21 cellular contexts compared by ENCODE assay signal in genomic region chr7:108007280-108007679, GRCh38. TPM values are rescaled to one million over a fixed set of nuclear protein-coding genes. Genes with fewer than 3 reads are reported as not detected.
DNase-seq lines count a peak whose midpoint lies in the region; ATAC-seq and TF ChIP-seq lines count a peak whose summit lies in the region.
"Had no signal": no experiment of that assay in that cellular context is flagged by ENCODE, and none has a peak within 500 bp of the region (broad histone marks: within the 10 kb centered on the region; RNA-seq: fewer than 3 reads in every experiment).

No MANE protein-coding gene starts in this region.

- no peak for ATAC-seq in GM19463 (IDR thresholded peaks at IDR 0.05; ENCODE audit: unreplicated experiment)
- no peak for ATAC-seq in activated T-helper 17 cell treated with anti-CD3 and anti-CD28 coated beads, Interleukin-2, amount 50 U/mL, for 72 hours (replicated peaks)

- H3K4me1 ChIP-seq in Caco-2 (peaks cover 68% of the 10 kb centered on the region), hepatocyte (ENCODE audit: insufficient read depth) (peaks cover 51% of the 10 kb centered on the region), parathyroid adenoma (peaks cover 11% of the 10 kb centered on the region)

- POLR2A ChIA-PET in Caco-2 (lab: Charles Lee), result no interaction called here

- H2AFZ ChIP-seq in hepatocyte (no peak overlapping the region), parathyroid adenoma (peak overlapping the region; percentile 56)

- no peaks in the 10 kb centered on the region for H4K20me1 ChIP-seq in hepatocyte (ENCODE audit: insufficient read depth, poor library complexity, severe bottlenecking)

- WGBS in hepatocyte (ENCODE audit: low lambda C conversion rate, missing lambda C conversion rate), result 26% methylated on average over 3 of the region's 3 CpGs

- peak overlapping the region; percentile 48 for H3K4me2 ChIP-seq in hepatocyte
- no peak overlapping the region for H3K4me2 ChIP-seq in parathyroid adenoma (ENCODE audit: low read length)
- H3K4me2 ChIP-seq: KMS-11 had no signal

- peaks cover 19% of the 10 kb centered on the region for H3K36me3 Mint-ChIP-seq in Caco-2 (ENCODE audit: insufficient read depth, unreplicated experiment)
- no peaks in the 10 kb centered on the region for H3K36me3 Mint-ChIP-seq in activated T-helper 17 cell treated with anti-CD3 and anti-CD28 coated beads, Interleukin-2, amount 50 U/mL, for 72 hours (ENCODE audit: low read depth)

- H3K9me3 ChIP-seq in Caco-2 (no peaks in the 10 kb centered on the region), SK-N-MC (ENCODE audit: low read depth, low read length) (no peaks in the 10 kb centered on the region), hepatocyte (ENCODE audit: low read depth) (no peaks in the 10 kb centered on the region), parathyroid adenoma (ENCODE audit: control insufficient read depth, low read length) (no peaks in the 10 kb centered on the region)
- H3K9me3 ChIP-seq: SJCRH30 had no signal

- no peaks in the 10 kb centered on the region for H3K36me3 ChIP-seq in Caco-2 (ENCODE audit: control insufficient read depth, insufficient read depth, low read length)
- no peaks in the 10 kb centered on the region for H3K36me3 ChIP-seq in SK-N-MC (ENCODE audit: insufficient read depth, low read length)
- no peaks in the 10 kb centered on the region for H3K36me3 ChIP-seq in hepatocyte (replicated peaks; ENCODE audit: insufficient read depth, low read depth)
- no peaks in the 10 kb centered on the region for H3K36me3 ChIP-seq in parathyroid adenoma (ENCODE audit: control insufficient read depth, insufficient read depth, low read length)
- H3K36me3 ChIP-seq: SJCRH30 had no signal

- H3K4me1 Mint-ChIP-seq in Caco-2 (ENCODE audit: low read depth, unreplicated experiment), result peaks cover 50% of the 10 kb centered on the region
- peaks cover 5% of the 10 kb centered on the region for H3K4me1 Mint-ChIP-seq in activated T-helper 17 cell treated with anti-CD3 and anti-CD28 coated beads, Interleukin-2, amount 50 U/mL, for 72 hours

- H3K27ac Mint-ChIP-seq in Caco-2 (ENCODE audit: unreplicated experiment), result peak overlapping the region; percentile 8
- H3K27ac Mint-ChIP-seq in activated T-helper 17 cell treated with anti-CD3 and anti-CD28 coated beads, Interleukin-2, amount 50 U/mL, for 72 hours, result no peak overlapping the region
- H3K27ac Mint-ChIP-seq: CD8-positive, alpha-beta memory T cell had no signal

- no peaks in the 10 kb centered on the region for H3K27me3 ChIP-seq in Caco-2 (replicated peaks; ENCODE audit: control insufficient read depth, insufficient read depth, low read length)
- H3K27me3 ChIP-seq in hepatocyte, result no peaks in the 10 kb centered on the region
- H3K27me3 ChIP-seq in parathyroid adenoma (ENCODE audit: control insufficient read depth, insufficient read depth, low read length), result no peaks in the 10 kb centered on the region
- H3K27me3 ChIP-seq: SJCRH30 had no signal

- no peak for DNase-seq in Caco-2
- DNase-seq in SK-N-MC (ENCODE audit: low read depth, low spot score), result no peak
- DNase-seq in hepatocyte (ENCODE audit: low spot score), result no peak
- no peak for DNase-seq in posterior vena cava (ENCODE audit: low spot score)
- DNase-seq: CD8-positive, alpha-beta memory T cell; DMS53; EL; H7; NCI-H1105; NCI-H146; NCI-H2029; NCI-H2227 treated with DMSO at 0.1 percent for 48 hours; NCI-H510A; NK-92 treated with Interleukin-12 subunit alpha and Interleukin-12 subunit beta, amount 100 ng/mL, for 24 hours; SJCRH30 had no signal

- BruUV-seq in Caco-2 (replicated peaks; lab: Mats Ljungman, UMichigan), result no TSS peak

- peak overlapping the region; percentile 20 for H3K9ac ChIP-seq in SK-N-MC (ENCODE audit: insufficient read length)
- H3K9ac ChIP-seq in parathyroid adenoma, result no peak overlapping the region
- H3K9ac ChIP-seq: KMS-11 had no signal

- peak overlapping the region; percentile 81 for H3K27ac ChIP-seq in SK-N-MC
- peak overlapping the region; percentile 25 for H3K27ac ChIP-seq in hepatocyte
- no peak overlapping the region for H3K27ac ChIP-seq in parathyroid adenoma
- H3K27ac ChIP-seq: C4-2B, HL-60, KMS-11, SJCRH30 had no signal

- H3K4me3 ChIP-seq in Caco-2 (ENCODE audit: low read depth, low read length), result no peak overlapping the region
- peak overlapping the region; percentile 49 for H3K4me3 ChIP-seq in SK-N-MC
- H3K4me3 ChIP-seq in hepatocyte, result no peak overlapping the region
- no peak overlapping the region for H3K4me3 ChIP-seq in parathyroid adenoma (ENCODE audit: low read depth, low read length)
- H3K4me3 ChIP-seq: SJCRH30 had no signal

- no peaks in the 10 kb centered on the region for H3K9me2 ChIP-seq in hepatocyte (replicated peaks; ENCODE audit: insufficient read depth)

- H3K79me2 ChIP-seq in hepatocyte (peaks cover 3% of the 10 kb centered on the region), parathyroid adenoma (no peaks in the 10 kb centered on the region)

- H3K4me3 Mint-ChIP-seq in Caco-2 (ENCODE audit: unreplicated experiment), result peak overlapping the region; percentile 0
- no peak overlapping the region for H3K4me3 Mint-ChIP-seq in activated T-helper 17 cell treated with anti-CD3 and anti-CD28 coated beads, Interleukin-2, amount 50 U/mL, for 72 hours
- H3K4me3 Mint-ChIP-seq: CD8-positive, alpha-beta memory T cell had no signal

- intact Hi-C loops in Caco-2 (cut with micrococcal nuclease; ENCODE audit: unreplicated experiment) (loop anchor here (10.0 kb wide), 1 partner anchor 348 kb away; no protein-coding TSS in a partner anchor), posterior vena cava (cut with DNase I) (no loop called here)

- no peaks in the 10 kb centered on the region for H3K9me3 Mint-ChIP-seq in Caco-2 (ENCODE audit: unreplicated experiment)
- no peaks in the 10 kb centered on the region for H3K9me3 Mint-ChIP-seq in activated T-helper 17 cell treated with anti-CD3 and anti-CD28 coated beads, Interleukin-2, amount 50 U/mL, for 72 hours
- H3K9me3 Mint-ChIP-seq: CD8-positive, alpha-beta memory T cell had no signal

- CTCF ChIA-PET in Caco-2 (lab: Charles Lee), result no interaction called here

- no peak for TF ChIP-seq CTCF in Caco-2 (IDR thresholded peaks at IDR 0.05; ENCODE audit: insufficient read depth in 1 of 2, low read depth in 1 of 2, low read length in 1 of 2, severe bottlenecking in 1 of 2, unreplicated experiment in 1 of 2)
- TF ChIP-seq CTCF in hepatocyte (IDR thresholded peaks at IDR 0.05; ENCODE audit: poor library complexity), result no peak
- TF ChIP-seq CTCF in parathyroid adenoma (IDR thresholded peaks at IDR 0.05), result no peak

- no peaks in the 10 kb centered on the region for H3K27me3 Mint-ChIP-seq in Caco-2 (ENCODE audit: insufficient read depth, unreplicated experiment)
- peaks cover 48% of the 10 kb centered on the region for H3K27me3 Mint-ChIP-seq in activated T-helper 17 cell treated with anti-CD3 and anti-CD28 coated beads, Interleukin-2, amount 50 U/mL, for 72 hours

RNA-seq across cellular contexts. Expression of gene LAMB1, which starts 4.3 kb away (rescaled TPM):
- total RNA-seq in Caco-2 (2022), result 418 and 431 TPM in 2 replicates
- 323 and 355 TPM in 2 replicates for total RNA-seq in hepatocyte
- 284 and 329 TPM in 2 replicates for polyA plus RNA-seq in hepatocyte
- 100 to 1,000 TPM; 109 to 176 TPM for total RNA-seq in posterior vena cava
- total RNA-seq in activated T-helper 17 cell treated with anti-CD3 and anti-CD28 coated beads, Interleukin-2, amount 50 U/mL, for 72 hours, result not detected
- total RNA-seq: CD8-positive, alpha-beta memory T cell had no signal

Comparison
In these comparisons a context has a peak if more than half of its experiments do, and no peak if none do; other contexts are left out.
1. RNA of gene LAMB1, which starts 4.3 kb away (total RNA-seq): 418 to 431 TPM in Caco-2, 323 to 355 TPM in hepatocyte and 109 to 176 TPM in posterior vena cava; not detected in activated T-helper 17 cell treated with anti-CD3 and anti-CD28 coated beads, Interleukin-2, amount 50 U/mL, for 72 hours; every median in the first group is over 10 times any median in the second.